Comparison of ENCODE assay signal across 18 cellular contexts in the genomic region with DNA sequence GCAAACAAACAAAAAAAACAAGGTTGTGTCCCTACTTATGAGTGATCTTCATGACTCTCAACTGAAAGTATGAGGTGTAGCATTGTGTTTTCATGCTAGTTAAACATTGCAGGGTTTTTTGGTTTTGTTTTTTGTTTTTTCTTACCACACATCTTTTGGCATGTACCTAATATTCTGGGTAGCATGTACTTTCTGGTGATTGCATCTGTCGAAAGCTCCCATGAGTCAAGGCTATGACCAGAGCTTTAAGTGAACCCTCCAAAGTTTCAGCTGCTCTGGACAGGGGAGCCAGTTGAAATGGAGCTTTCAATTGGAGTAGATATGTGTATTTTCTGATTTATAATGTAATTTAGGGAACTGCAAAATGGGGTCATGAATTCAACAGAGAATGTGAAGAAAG.
DNase-seq lines count a peak whose midpoint lies in the region; ATAC-seq, FAIRE-seq and TF ChIP-seq lines count a peak whose summit lies in the region.
"Had no signal": no experiment of that assay in that cellular context is flagged by ENCODE, and none has a peak within 500 bp of the region (broad histone marks: within the 10 kb centered on the region; RNA-seq: fewer than 3 reads in every experiment).

No MANE protein-coding gene starts in this region.

- H2BK15ac ChIP-seq in H1 (ENCODE audit: low read length): no peak overlapping the region

- TF ChIP-seq RAD21 in H1 (IDR thresholded peaks at IDR 0.05 in 1 of 2, conservative IDR thresholded peaks at IDR 0.05 in 1 of 2; ENCODE audit: low read depth in 2 of 2, low read length in 2 of 2): no peak

- ATAC-seq in gastrocnemius medialis: peak; percentile 36 to 39
- ATAC-seq: A549 had no signal

- H4K91ac ChIP-seq in H1 (replicated peaks; ENCODE audit: insufficient read length, low read length): no peak overlapping the region

- H2BK120ac ChIP-seq in H1 (replicated peaks; ENCODE audit: low read depth, low read length): peak overlapping the region; percentile 75

- no peak overlapping the region for H3K27ac Mint-ChIP-seq in activated T-helper 1 cell treated with anti-CD3 and anti-CD28 coated beads, Interleukin-12 subunit alpha, Interleukin-12 subunit beta, Interleukin-2, Interleukin-4 antibody, amounts not matched to agents 30 ng/mL and 10 ng/mL and 1 ng/mL, durations not matched to agents 14 hours and 24 hours and 36 hours
- H3K27ac Mint-ChIP-seq in activated T-cell treated with anti-CD3 and anti-CD28 coated beads, Interleukin-2, amount 50 U/mL, for 24 hours: no peak overlapping the region
- H3K27ac Mint-ChIP-seq: CD14-positive monocyte; CD4-positive, alpha-beta memory T cell had no signal

- peaks cover 2% of the 10 kb centered on the region for H3K27me3 Mint-ChIP-seq in activated T-helper 1 cell treated with anti-CD3 and anti-CD28 coated beads, Interleukin-12 subunit alpha, Interleukin-12 subunit beta, Interleukin-2, Interleukin-4 antibody, amounts not matched to agents 30 ng/mL and 10 ng/mL and 1 ng/mL, durations not matched to agents 14 hours and 24 hours and 36 hours (ENCODE audit: insufficient read depth)
- H3K27me3 Mint-ChIP-seq in activated T-cell treated with anti-CD3 and anti-CD28 coated beads, Interleukin-2, amount 50 U/mL, for 24 hours: no peaks in the 10 kb centered on the region

- H4K20me1 ChIP-seq in H1 (replicated peaks in 1 of 2; ENCODE audit: control insufficient read depth in 1 of 2, insufficient read depth in 2 of 2, low read length in 2 of 2): no peaks in the 10 kb centered on the region
- H4K20me1 ChIP-seq: BLaER1 had no signal

- no peak for FAIRE-seq in H1 (lab: Jason Lieb, UNC)
- FAIRE-seq: A549 had no signal

- no peak overlapping the region for H3K56ac ChIP-seq in H1 (replicated peaks; ENCODE audit: insufficient read length, low read depth, low read length)

- no peaks in the 10 kb centered on the region for H3K4me1 Mint-ChIP-seq in activated T-helper 1 cell treated with anti-CD3 and anti-CD28 coated beads, Interleukin-12 subunit alpha, Interleukin-12 subunit beta, Interleukin-2, Interleukin-4 antibody, amounts not matched to agents 30 ng/mL and 10 ng/mL and 1 ng/mL, durations not matched to agents 14 hours and 24 hours and 36 hours (ENCODE audit: low read depth)
- H3K4me1 Mint-ChIP-seq in activated T-cell treated with anti-CD3 and anti-CD28 coated beads, Interleukin-2, amount 50 U/mL, for 24 hours (ENCODE audit: low read depth): no peaks in the 10 kb centered on the region
- H3K4me1 Mint-ChIP-seq: CD14-positive monocyte; CD4-positive, alpha-beta memory T cell had no signal

- H3K4me1 ChIP-seq in H1 (replicated peaks in 1 of 4; ENCODE audit: control insufficient read depth in 3 of 4, insufficient read depth in 4 of 4, low read length in 3 of 4): peaks cover 0 to 14% (median 8%) of the 10 kb centered on the region in 4 experiments; a peak in 5 of 7 replicates
- no peaks in the 10 kb centered on the region for H3K4me1 ChIP-seq in gastrocnemius medialis
- H3K4me1 ChIP-seq: A549, BLaER1 had no signal

- H3K9me3 ChIP-seq in H1 (ENCODE audit: insufficient read depth in 2 of 2, low read depth in 1 of 2, low read length in 1 of 2) (no peaks in the 10 kb centered on the region), gastrocnemius medialis (no peaks in the 10 kb centered on the region)
- H3K9me3 ChIP-seq: A549, BLaER1, HAP-1 had no signal

- H3K4me3 ChIP-seq in AG10803 (ENCODE audit: low read length): no peak overlapping the region
- H3K4me3 ChIP-seq in H1 (ENCODE audit: extremely low read depth in 1 of 4, insufficient read depth in 2 of 4, low read depth in 3 of 4, low read length in 4 of 4): no peak overlapping the region
- H3K4me3 ChIP-seq in gastrocnemius medialis: no peak overlapping the region
- H3K4me3 ChIP-seq: A549, BLaER1, HAP-1 had no signal

- H3K23ac ChIP-seq in H1 (ENCODE audit: insufficient read length): no peak overlapping the region

- H3K18ac ChIP-seq in H1 (ENCODE audit: extremely low read depth, low read length): no peak overlapping the region

- no peaks in the 10 kb centered on the region for H3K27me3 ChIP-seq in H1 (replicated peaks in 1 of 4; ENCODE audit: control insufficient read depth in 3 of 4, extremely low read depth in 1 of 4, insufficient read depth in 3 of 4, low read length in 3 of 4)
- no peaks in the 10 kb centered on the region for H3K27me3 ChIP-seq in gastrocnemius medialis
- H3K27me3 ChIP-seq: BLaER1 had no signal

- H3K79me1 ChIP-seq in H1 (ENCODE audit: low read depth, low read length): no peaks in the 10 kb centered on the region

- DNase-seq in AG10803 (ENCODE audit: low read depth) (peak; percentile 52), LHCN-M2 (ENCODE audit: low read depth) (peak; percentile 72), H1 (ENCODE audit: low read depth in 1 of 2, low spot score in 2 of 2) (no peak), gastrocnemius medialis (no peak), SW480 (ENCODE audit: low spot score) (no peak)
- no peak for DNase-seq in activated T-helper 1 cell treated with anti-CD3 and anti-CD28 coated beads, Interleukin-12 subunit alpha, Interleukin-12 subunit beta, Interleukin-2, Interleukin-4 antibody, amounts not matched to agents 30 ng/mL and 10 ng/mL and 1 ng/mL, durations not matched to agents 14 hours and 24 hours and 36 hours (ENCODE audit: low spot score)
- DNase-seq in activated T-cell treated with anti-CD3 and anti-CD28 coated beads, Interleukin-2, amount 50 U/mL, for 24 hours: no peak
- DNase-seq: CD4-positive, alpha-beta memory T cell; DMS153; DMS79; GDM1; GOT3 had no signal

- H2BK12ac ChIP-seq in H1 (ENCODE audit: low read depth, low read length): no peak overlapping the region

- no peak overlapping the region for H4K5ac ChIP-seq in H1 (ENCODE audit: insufficient read length, low read depth, low read length)

- no peak overlapping the region for H3K14ac ChIP-seq in H1 (ENCODE audit: insufficient read length)

- H3K23me2 ChIP-seq in H1 (ENCODE audit: low read depth, low read length): no peaks in the 10 kb centered on the region; the same call in 1 of the 2 replicates

- H3K4me2 ChIP-seq in H1 (ENCODE audit: insufficient read depth in 1 of 2, low read depth in 2 of 2, low read length in 2 of 2): no peak overlapping the region
- H3K4me2 ChIP-seq: A549, BLaER1 had no signal

- in situ Hi-C loops in gastrocnemius medialis (cut with MboI; ENCODE audit: low sequenced_read_pairs in 4 of 4): no loop called here

- H3K4ac ChIP-seq in H1 (replicated peaks; ENCODE audit: insufficient read length, low read depth, low read length): no peak overlapping the region

- H3K36me3 ChIP-seq in H1 (ENCODE audit: control insufficient read depth in 2 of 4, insufficient read depth in 4 of 4, low read length in 3 of 4) (no peaks in the 10 kb centered on the region), gastrocnemius medialis (no peaks in the 10 kb centered on the region)
- H3K36me3 ChIP-seq: BLaER1, HAP-1 had no signal

- no peak overlapping the region for H2BK20ac ChIP-seq in H1 (ENCODE audit: low read length)

- no peaks in the 10 kb centered on the region for H3K79me2 ChIP-seq in H1 (ENCODE audit: control insufficient read depth in 1 of 2, insufficient read depth in 2 of 2, low read length in 2 of 2)

- no peak overlapping the region for H3K9ac ChIP-seq in H1 (replicated peaks in 1 of 4; ENCODE audit: extremely low read depth in 1 of 4, low read depth in 3 of 4, low read length in 3 of 4)
- H3K9ac ChIP-seq: BLaER1 had no signal

- TF ChIP-seq CTCF in AG10803 (conservative IDR thresholded peaks at IDR 0.05; ENCODE audit: low read length) (no peak), H1 (IDR thresholded peaks at IDR 0.05; ENCODE audit: control extremely low read depth in 1 of 3, insufficient read depth in 1 of 3, low read depth in 1 of 3, low read length in 3 of 3) (no peak), gastrocnemius medialis (IDR thresholded peaks at IDR 0.05 in 4 of 5, conservative IDR thresholded peaks at IDR 0.05 in 1 of 5) (no peak)

- no peak overlapping the region for H3K27ac ChIP-seq in H1 (ENCODE audit: low read depth, low read length)
- H3K27ac ChIP-seq in gastrocnemius medialis: no peak overlapping the region
- H3K27ac ChIP-seq: 22Rv1, A549, BLaER1, HL-60 had no signal

- TF ChIP-seq POLR2A in H1 (IDR thresholded peaks at IDR 0.05; ENCODE audit: control extremely low read depth in 1 of 2, low read depth in 2 of 2, low read length in 2 of 2): no peak
- TF ChIP-seq POLR2A in gastrocnemius medialis (IDR thresholded peaks at IDR 0.05): no peak

- H2AFZ ChIP-seq in H1 (ENCODE audit: low read length): 0 out of 2 replicates have a peak overlapping the region, but pooled peaks have one; percentile 70

- no peaks in the 10 kb centered on the region for H3K36me3 Mint-ChIP-seq in activated T-helper 1 cell treated with anti-CD3 and anti-CD28 coated beads, Interleukin-12 subunit alpha, Interleukin-12 subunit beta, Interleukin-2, Interleukin-4 antibody, amounts not matched to agents 30 ng/mL and 10 ng/mL and 1 ng/mL, durations not matched to agents 14 hours and 24 hours and 36 hours (ENCODE audit: low read depth)
- H3K36me3 Mint-ChIP-seq in activated T-cell treated with anti-CD3 and anti-CD28 coated beads, Interleukin-2, amount 50 U/mL, for 24 hours (ENCODE audit: low read depth): no peaks in the 10 kb centered on the region
- H3K36me3 Mint-ChIP-seq: CD14-positive monocyte; CD4-positive, alpha-beta memory T cell had no signal

- H2BK5ac ChIP-seq in H1 (ENCODE audit: low read depth, low read length): no peak overlapping the region

- H4K8ac ChIP-seq in H1 (ENCODE audit: extremely low read depth, insufficient read depth, low read length): no peak overlapping the region

- H2AK5ac ChIP-seq in H1 (ENCODE audit: low read depth, low read length): no peak overlapping the region

- intact Hi-C loops in gastrocnemius medialis (cut with DNase I; ENCODE audit: low total_unique reads): no loop called here
- intact Hi-C loops in activated T-helper 1 cell treated with anti-CD3 and anti-CD28 coated beads, Interleukin-12 subunit alpha, Interleukin-12 subunit beta, Interleukin-2, Interleukin-4 antibody, amounts not matched to agents 30 ng/mL and 10 ng/mL and 1 ng/mL, durations not matched to agents 14 hours and 24 hours and 36 hours (cut with micrococcal nuclease): no loop called here

- CTCF ChIA-PET in H1 (lab: Charles Lee; ENCODE audit: partially characterized antibody): interaction anchor here (0.7 to 1.1 kb wide), 3 partner anchors 62 to 320 kb away, joined by 3 to 4 read pairs (median 3); no protein-coding TSS in a partner anchor

- H3K4me3 Mint-ChIP-seq in activated T-helper 1 cell treated with anti-CD3 and anti-CD28 coated beads, Interleukin-12 subunit alpha, Interleukin-12 subunit beta, Interleukin-2, Interleukin-4 antibody, amounts not matched to agents 30 ng/mL and 10 ng/mL and 1 ng/mL, durations not matched to agents 14 hours and 24 hours and 36 hours: no peak overlapping the region
- no peak overlapping the region for H3K4me3 Mint-ChIP-seq in activated T-cell treated with anti-CD3 and anti-CD28 coated beads, Interleukin-2, amount 50 U/mL, for 24 hours
- H3K4me3 Mint-ChIP-seq: CD14-positive monocyte; CD4-positive, alpha-beta memory T cell had no signal

- POLR2A ChIA-PET in H1 (lab: Charles Lee; ENCODE audit: partially characterized antibody): interaction anchor here (0.7 kb wide), 1 partner anchor 115 kb away, joined by 3 read pairs; no protein-coding TSS in a partner anchor

- H3K9me3 Mint-ChIP-seq in activated T-helper 1 cell treated with anti-CD3 and anti-CD28 coated beads, Interleukin-12 subunit alpha, Interleukin-12 subunit beta, Interleukin-2, Interleukin-4 antibody, amounts not matched to agents 30 ng/mL and 10 ng/mL and 1 ng/mL, durations not matched to agents 14 hours and 24 hours and 36 hours: no peaks in the 10 kb centered on the region
- no peaks in the 10 kb centered on the region for H3K9me3 Mint-ChIP-seq in activated T-cell treated with anti-CD3 and anti-CD28 coated beads, Interleukin-2, amount 50 U/mL, for 24 hours

- 87% methylated on average over 1 of the region's 1 CpG; no CpG with 5 or more reads in 1 of the 2 experiments for WGBS in H1 (ENCODE audit: extremely low coverage in 1 of 2, insufficient coverage in 1 of 2, insufficient read length in 1 of 2, insufficient replicate concordance in 2 of 2, low coverage in 1 of 2, low lambda C conversion rate in 2 of 2, missing lambda C conversion rate in 1 of 2), 2 experiments

- TF ChIP-seq EP300 in H1 (IDR thresholded peaks at IDR 0.05; ENCODE audit: borderline replicate concordance in 1 of 2, low read depth in 2 of 2, low read length in 2 of 2): no peak

Comparison
In these comparisons a context has a peak if more than half of its experiments do, and no peak if none do; other contexts are left out.
1. DNase-seq: peak in AG10803 (single experiment) and LHCN-M2 (single experiment); none in H1 (0 of 2), gastrocnemius medialis (0 of 2), activated T-helper 1 cell treated with anti-CD3 and anti-CD28 coated beads, Interleukin-12 subunit alpha, Interleukin-12 subunit beta, Interleukin-2, Interleukin-4 antibody, amounts not matched to agents 30 ng/mL and 10 ng/mL and 1 ng/mL, durations not matched to agents 14 hours and 24 hours and 36 hours (single experiment), activated T-cell treated with anti-CD3 and anti-CD28 coated beads, Interleukin-2, amount 50 U/mL, for 24 hours (single experiment) and SW480 (single experiment).